ENCODE assay signal across 17 cellular contexts in genomic region chr5:36147681-36148080, GRCh38.
"Had no signal": no experiment of that assay in that cellular context is flagged by ENCODE, and none has a peak within 500 bp of the region (broad histone marks: within the 10 kb centered on the region; RNA-seq: fewer than 3 reads in every experiment).

No MANE protein-coding gene starts in this region.

- H3K9me3 Mint-ChIP-seq: activated naive CD4-positive, alpha-beta T cell treated with anti-CD3 and anti-CD28 coated beads, Interleukin-2, amount 10 ng/mL, durations not matched to agents 7 days and 5 days; dendritic cell treated with granulocyte-macrophage colony-stimulating factor and Interleukin-4, amounts not matched to agents 40 ng/mL and 50 ng/mL, for 4 days; mesothelial cell of epicardium; stimulated activated naive CD8-positive, alpha-beta T cell treated with anti-CD3 and anti-CD28 coated beads, Interleukin-15, Interleukin-2, amounts not matched to agents 100 ng/mL and 50 ng/mL, for 24 hours had no signal

- H3K27me3 ChIP-seq: body of pancreas, gastroesophageal sphincter, heart right ventricle, spleen, suprapubic skin had no signal

- H3K4me3 Mint-ChIP-seq: activated naive CD4-positive, alpha-beta T cell treated with anti-CD3 and anti-CD28 coated beads, Interleukin-2, amount 10 ng/mL, durations not matched to agents 7 days and 5 days; dendritic cell treated with granulocyte-macrophage colony-stimulating factor and Interleukin-4, amounts not matched to agents 40 ng/mL and 50 ng/mL, for 4 days; mesothelial cell of epicardium; stimulated activated naive CD8-positive, alpha-beta T cell treated with anti-CD3 and anti-CD28 coated beads, Interleukin-15, Interleukin-2, amounts not matched to agents 100 ng/mL and 50 ng/mL, for 24 hours had no signal

- DNase-seq: activated CD4-positive, alpha-beta T cell treated with anti-CD3 and anti-CD28 coated beads for 1 hour; activated CD4-positive, alpha-beta T cell treated with anti-CD3 and anti-CD28 coated beads, Interleukin-2, amount 50 U/mL, for 4 hours; activated naive CD4-positive, alpha-beta T cell treated with anti-CD3 and anti-CD28 coated beads, Interleukin-2, amount 10 ng/mL, durations not matched to agents 7 days and 5 days; activated T-cell treated with anti-CD3 and anti-CD28 coated beads for 4 hours; amygdala; body of pancreas; heart right ventricle; left cardiac atrium; spleen had no signal

- H3K27ac Mint-ChIP-seq: activated naive CD4-positive, alpha-beta T cell treated with anti-CD3 and anti-CD28 coated beads, Interleukin-2, amount 10 ng/mL, durations not matched to agents 7 days and 5 days; dendritic cell treated with granulocyte-macrophage colony-stimulating factor and Interleukin-4, amounts not matched to agents 40 ng/mL and 50 ng/mL, for 4 days; mesothelial cell of epicardium; stimulated activated naive CD8-positive, alpha-beta T cell treated with anti-CD3 and anti-CD28 coated beads, Interleukin-15, Interleukin-2, amounts not matched to agents 100 ng/mL and 50 ng/mL, for 24 hours had no signal

- H3K36me3 Mint-ChIP-seq: mesothelial cell of epicardium had no signal

- H3K4me3 ChIP-seq: body of pancreas, gastroesophageal sphincter, heart right ventricle, lung, spleen, suprapubic skin had no signal

- ATAC-seq: body of pancreas, gastroesophageal sphincter, heart right ventricle, left cardiac atrium, sciatic nerve had no signal

- H3K27me3 Mint-ChIP-seq: activated naive CD4-positive, alpha-beta T cell treated with anti-CD3 and anti-CD28 coated beads, Interleukin-2, amount 10 ng/mL, durations not matched to agents 7 days and 5 days; dendritic cell treated with granulocyte-macrophage colony-stimulating factor and Interleukin-4, amounts not matched to agents 40 ng/mL and 50 ng/mL, for 4 days; stimulated activated naive CD8-positive, alpha-beta T cell treated with anti-CD3 and anti-CD28 coated beads, Interleukin-15, Interleukin-2, amounts not matched to agents 100 ng/mL and 50 ng/mL, for 24 hours had no signal

- H3K27ac ChIP-seq: body of pancreas, gastroesophageal sphincter, heart right ventricle, spleen, suprapubic skin, VCaP had no signal

- H3K36me3 ChIP-seq: suprapubic skin had no signal

- H3K9me3 ChIP-seq: body of pancreas, gastroesophageal sphincter, heart right ventricle, spleen, suprapubic skin had no signal
